30 cellular contexts compared by ENCODE assay signal in genomic region chr10:49074836-49075235, GRCh38. TPM values are rescaled to one million over a fixed set of nuclear protein-coding genes. Genes with fewer than 3 reads are reported as not detected.
"Had no signal": no experiment of that assay in that cellular context is flagged by ENCODE, and none has a peak within 500 bp of the region (broad histone marks: within the 10 kb centered on the region; RNA-seq: fewer than 3 reads in every experiment).

No MANE protein-coding gene starts in this region.

- H3K4me3 Mint-ChIP-seq: activated CD4-positive, alpha-beta T cell treated with anti-CD3 and anti-CD28 coated beads for 36 hours; activated CD4-positive, alpha-beta T cell treated with anti-CD3 and anti-CD28 coated beads, Interleukin-2, amount 10 ng/mL, durations not matched to agents 7 days and 5 days; activated CD8-positive, alpha-beta T cell treated with anti-CD3 and anti-CD28 coated beads, Interleukin-2, amount 10 ng/mL, durations not matched to agents 7 days and 5 days; activated naive CD8-positive, alpha-beta T cell treated with anti-CD3 and anti-CD28 coated beads for 36 hours; activated T-cell treated with anti-CD3 and anti-CD28 coated beads, Interleukin-2, amount 50 U/mL, for 24 hours had no signal

- H3K4me3 ChIP-seq: MG63, PC-9 had no signal

- H3K9me3 ChIP-seq: MG63 had no signal

- H3K27ac ChIP-seq: brain microvascular endothelial cell, PC-9 had no signal

- H3K9me3 Mint-ChIP-seq: activated naive CD8-positive, alpha-beta T cell treated with anti-CD3 and anti-CD28 coated beads for 36 hours; activated T-cell treated with anti-CD3 and anti-CD28 coated beads, Interleukin-2, amount 50 U/mL, for 24 hours had no signal

- H3K36me3 Mint-ChIP-seq: activated naive CD8-positive, alpha-beta T cell treated with anti-CD3 and anti-CD28 coated beads for 36 hours had no signal

- H3K27ac Mint-ChIP-seq: activated CD4-positive, alpha-beta T cell treated with anti-CD3 and anti-CD28 coated beads for 36 hours; activated CD4-positive, alpha-beta T cell treated with anti-CD3 and anti-CD28 coated beads, Interleukin-2, amount 10 ng/mL, durations not matched to agents 7 days and 5 days; activated CD8-positive, alpha-beta T cell treated with anti-CD3 and anti-CD28 coated beads, Interleukin-2, amount 10 ng/mL, durations not matched to agents 7 days and 5 days; activated naive CD8-positive, alpha-beta T cell treated with anti-CD3 and anti-CD28 coated beads for 36 hours; activated T-cell treated with anti-CD3 and anti-CD28 coated beads, Interleukin-2, amount 50 U/mL, for 24 hours had no signal

- H3K27me3 ChIP-seq: brain microvascular endothelial cell, MG63 had no signal

- H3K36me3 ChIP-seq: brain microvascular endothelial cell, MG63 had no signal

- DNase-seq: activated CD4-positive, alpha-beta T cell treated with anti-CD3 and anti-CD28 coated beads for 36 hours; activated CD4-positive, alpha-beta T cell treated with anti-CD3 and anti-CD28 coated beads, Interleukin-2, amount 10 ng/mL, durations not matched to agents 7 days and 5 days; activated CD4-positive, alpha-beta T cell treated with anti-CD3 and anti-CD28 coated beads, Interleukin-2, amount 50 U/mL, for 48 hours; activated CD8-positive, alpha-beta T cell treated with anti-CD3 and anti-CD28 coated beads, Interleukin-2, amount 10 ng/mL, durations not matched to agents 7 days and 5 days; activated naive CD4-positive, alpha-beta T cell; activated naive CD4-positive, alpha-beta T cell treated with anti-CD3 and anti-CD28 coated beads, Interleukin-2, amount 50 U/mL, for 16 hours; activated naive CD8-positive, alpha-beta T cell treated with anti-CD3 and anti-CD28 coated beads for 36 hours; activated T-cell treated with anti-CD3 and anti-CD28 coated beads, Interleukin-2, amount 50 U/mL, for 24 hours; amniotic stem cell; aorta; brain microvascular endothelial cell; Kasumi-1; KG1; MG63; NCI-H1048; NCI-H1105 treated with DMSO at 0.1 percent for 48 hours; NCI-H1436; NCI-H1694; NCI-H1930; NCI-H2081 treated with DMSO at 0.1 percent for 48 hours; NCI-H226; NCI-H446 treated with DMSO at 0.1 percent for 48 hours; NCI-H524; NCI-H69; NCI-H82; PC-9; Right ventricle myocardium superior; SW 1271; T-helper 1 cell had no signal

- ATAC-seq: activated CD4-positive, alpha-beta T cell treated with anti-CD3 and anti-CD28 coated beads for 36 hours; activated CD8-positive, alpha-beta T cell treated with anti-CD3 and anti-CD28 coated beads, Interleukin-2, amount 10 ng/mL, durations not matched to agents 7 days and 5 days had no signal

RNA-seq across cellular contexts. Expression of gene VSTM4, which starts 40.5 kb away (rescaled TPM):
- total RNA-seq: activated CD8-positive, alpha-beta T cell treated with anti-CD3 and anti-CD28 coated beads, Interleukin-2, amount 10 ng/mL, durations not matched to agents 7 days and 5 days; activated naive CD8-positive, alpha-beta T cell treated with anti-CD3 and anti-CD28 coated beads for 36 hours; OCI-LY7; PC-9 had no signal

RNA-seq across cellular contexts. Expression of gene FAM170B, which starts 59.0 kb away (rescaled TPM):
- total RNA-seq: activated CD4-positive, alpha-beta T cell treated with anti-CD3 and anti-CD28 coated beads for 36 hours; activated CD4-positive, alpha-beta T cell treated with anti-CD3 and anti-CD28 coated beads, Interleukin-2, amount 10 ng/mL, durations not matched to agents 7 days and 5 days; activated CD8-positive, alpha-beta T cell treated with anti-CD3 and anti-CD28 coated beads, Interleukin-2, amount 10 ng/mL, durations not matched to agents 7 days and 5 days; activated naive CD8-positive, alpha-beta T cell treated with anti-CD3 and anti-CD28 coated beads for 36 hours; aorta; PC-9; Right ventricle myocardium superior had no signal
- polyA plus RNA-seq: aorta had no signal
